ENCODE assay signal across 8 cellular contexts in genomic region chr10:102241444-102242117, GRCh38. TPM values are rescaled to one million over a fixed set of nuclear protein-coding genes. Genes with fewer than 3 reads are reported as not detected.
A peak's percentile ranks its signal among the peaks of the same experiment; 100 is the strongest.
DNase-seq lines count a peak whose midpoint lies in the region; ATAC-seq and TF ChIP-seq lines count a peak whose summit lies in the region.

TSS of gene PITX3 (minus strand) at chr10:102241512. CDS start at chr10:102232080, 9,432 bp downstream.

- H3K4me1 Mint-ChIP-seq in HFFc6 (ENCODE audit: low read depth) (peaks cover 51% of the 10 kb centered on the region), chondrocyte (ENCODE audit: low read depth) (peaks cover 27% of the 10 kb centered on the region)
- peaks cover 24% of the 10 kb centered on the region for H3K4me1 Mint-ChIP-seq in activated CD4-positive, alpha-beta T cell treated with anti-CD3 and anti-CD28 coated beads for 36 hours

- POLR2A ChIA-PET in activated CD4-positive, alpha-beta T cell treated with anti-CD3 and anti-CD28 coated beads for 36 hours (lab: Charles Lee): interaction anchor here (0.6 to 1.3 kb wide), 2 partner anchors 10 to 370 kb away, joined by 3 to 6 read pairs; no protein-coding TSS in a partner anchor

- intact Hi-C loops in activated CD4-positive, alpha-beta T cell treated with anti-CD3 and anti-CD28 coated beads for 36 hours (cut with DNase I, micrococcal nuclease): loop anchor here in 1 of 2 experiments (1.0 to 10.0 kb wide), 3 partner anchors 154 to 1123 kb away; partner anchors contain the start of genes NFKB2 and TAF5

- H3K27ac Mint-ChIP-seq in HFFc6: peak within 1 kb of the TSS; percentile 68
- no peak within 1 kb of the TSS for H3K27ac Mint-ChIP-seq in activated CD4-positive, alpha-beta T cell treated with anti-CD3 and anti-CD28 coated beads for 36 hours
- H3K27ac Mint-ChIP-seq in chondrocyte (ENCODE audit: unreplicated experiment): peak within 1 kb of the TSS; percentile 85

- H3K27me3 Mint-ChIP-seq in HFFc6 (ENCODE audit: insufficient read depth) (peaks cover 13% of the 10 kb centered on the region), chondrocyte (ENCODE audit: low read depth) (peaks cover 22% of the 10 kb centered on the region)
- peaks cover 32% of the 10 kb centered on the region for H3K27me3 Mint-ChIP-seq in activated CD4-positive, alpha-beta T cell treated with anti-CD3 and anti-CD28 coated beads for 36 hours

- CTCF ChIA-PET in activated CD4-positive, alpha-beta T cell treated with anti-CD3 and anti-CD28 coated beads for 36 hours (lab: Charles Lee): interaction anchor here (0.6 to 16.9 kb wide), 4 partner anchors 10 to 112 kb away, joined by 3 to 833 read pairs (median 24); partner anchors contain the start of gene ELOVL3

- H3K9me3 Mint-ChIP-seq in HFFc6: no peaks in the 10 kb centered on the region
- no peaks in the 10 kb centered on the region for H3K9me3 Mint-ChIP-seq in activated CD4-positive, alpha-beta T cell treated with anti-CD3 and anti-CD28 coated beads for 36 hours (ENCODE audit: low read depth)
- no peaks in the 10 kb centered on the region for H3K9me3 Mint-ChIP-seq in chondrocyte (ENCODE audit: low read depth)

- DNase-seq in GM04504 (ENCODE audit: low read depth): peak; percentile 59
- DNase-seq in HFFc6: peak; percentile 54
- peak; percentile 12 for DNase-seq in NCI-H1694 treated with DMSO at 0.1 percent for 48 hours (lab: John Stamatoyannopoulos, UW)
- peak; percentile 96 for DNase-seq in activated CD4-positive, alpha-beta T cell treated with anti-CD3 and anti-CD28 coated beads for 36 hours
- peak; percentile 95 for DNase-seq in chondrocyte (ENCODE audit: low spot score)
- DNase-seq in kidney tubule cell (ENCODE audit: low spot score): peak; percentile 87
- DNase-seq in stimulated activated CD4-positive, alpha-beta T cell treated with anti-CD3 and anti-CD28 coated beads, Interleukin-15, amount 100 ng/mL, for 24 hours: peak; percentile 96
- no peak for DNase-seq in AML-193 (lab: John Stamatoyannopoulos, UW)

- H3K4me3 Mint-ChIP-seq in HFFc6: peak within 1 kb of the TSS; percentile 85
- H3K4me3 Mint-ChIP-seq in activated CD4-positive, alpha-beta T cell treated with anti-CD3 and anti-CD28 coated beads for 36 hours: peak within 1 kb of the TSS; percentile 71
- peak within 1 kb of the TSS; percentile 80 for H3K4me3 Mint-ChIP-seq in chondrocyte (ENCODE audit: unreplicated experiment)

- H3K36me3 Mint-ChIP-seq in HFFc6 (ENCODE audit: low read depth) (peaks cover 5% of the 10 kb centered on the region; the same call in 1 of the 2 replicates), chondrocyte (ENCODE audit: low read depth) (no peaks in the 10 kb centered on the region)
- H3K36me3 Mint-ChIP-seq in activated CD4-positive, alpha-beta T cell treated with anti-CD3 and anti-CD28 coated beads for 36 hours (ENCODE audit: low read depth): peaks cover 4% of the 10 kb centered on the region

- TF ChIP-seq CTCF in HFFc6 (IDR thresholded peaks at IDR 0.05) (no peak), chondrocyte (IDR thresholded peaks at IDR 0.05) (peak; percentile 45)

- ATAC-seq in activated CD4-positive, alpha-beta T cell treated with anti-CD3 and anti-CD28 coated beads for 36 hours: peak; percentile 65

RNA-seq across cellular contexts. Expression of gene PITX3, which starts in this region (rescaled TPM):
- under 1 TPM in 1 of 6 experiments, not detected in 5; 0.14 TPM for total RNA-seq in HFFc6 (2021; fragmentation: NEBNext Ultra II Directional; extraction: Animal tissue kit (Norgen Biotek cat#: 25700))
- under 1 TPM; 0.66 to 0.81 TPM for total RNA-seq in activated CD4-positive, alpha-beta T cell treated with anti-CD3 and anti-CD28 coated beads for 36 hours
- total RNA-seq in chondrocyte: not detected in 3 replicates

Comparison
In these comparisons a context has a peak if more than half of its experiments do, and no peak if none do; other contexts are left out.
1. Peak in DNase-seq in HFFc6; RNA of the gene not detected or under 1 TPM.
2. Peak in DNase-seq and ATAC-seq in activated CD4-positive, alpha-beta T cell treated with anti-CD3 and anti-CD28 coated beads for 36 hours; RNA of the gene not detected or under 1 TPM.
3. Peak in DNase-seq in chondrocyte; RNA of the gene not detected or under 1 TPM.
4. DNase-seq: peak in GM04504 (single experiment), NCI-H1694 treated with DMSO at 0.1 percent for 48 hours (single experiment), kidney tubule cell (single experiment) and stimulated activated CD4-positive, alpha-beta T cell treated with anti-CD3 and anti-CD28 coated beads, Interleukin-15, amount 100 ng/mL, for 24 hours (single experiment); none in AML-193 (0 of 2).
5. Peak in every context shown above with its lines, with median percentiles within 50 percentile points of each other: H3K4me3 Mint-ChIP-seq.